Comparison of ENCODE assay signal across 13 cellular contexts in the genomic region with DNA sequence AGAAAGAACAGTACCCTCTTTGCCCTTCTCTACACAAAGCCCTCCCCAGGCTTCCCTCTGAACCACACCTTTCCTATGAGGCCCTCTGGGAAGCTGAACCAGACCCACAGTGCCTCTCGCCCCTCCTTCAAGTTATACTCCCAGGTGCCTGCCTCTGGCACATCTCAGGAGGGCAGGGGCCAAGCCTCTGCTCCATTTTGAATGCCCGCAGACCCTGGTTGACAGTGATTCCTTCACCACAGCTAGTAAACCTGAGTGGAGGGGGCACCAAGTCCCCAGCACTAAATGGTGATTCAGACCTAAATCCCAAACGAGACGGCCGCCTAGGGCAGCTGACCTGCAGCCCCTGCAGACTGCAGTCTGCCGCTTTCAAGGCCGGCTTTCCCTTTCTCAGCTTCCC.
"Had no signal": no experiment of that assay in that cellular context is flagged by ENCODE, and none has a peak within 500 bp of the region (broad histone marks: within the 10 kb centered on the region; RNA-seq: fewer than 3 reads in every experiment).

No MANE protein-coding gene starts in this region.

- H3K27ac Mint-ChIP-seq: stimulated activated naive CD8-positive, alpha-beta T cell treated with anti-CD3 and anti-CD28 coated beads, Interleukin-15, Interleukin-2, amounts not matched to agents 100 ng/mL and 50 ng/mL, for 24 hours; T-helper 2 cell treated with Interferon-gamma antibody and Interleukin-4, amounts not matched to agents 5 μg/mL and 100 μg/mL, for 36 hours had no signal

- H3K27me3 ChIP-seq: foreskin keratinocyte, left lung, right lobe of liver, thyroid gland, vagina had no signal

- H3K27me3 Mint-ChIP-seq: stimulated activated naive CD8-positive, alpha-beta T cell treated with anti-CD3 and anti-CD28 coated beads, Interleukin-15, Interleukin-2, amounts not matched to agents 100 ng/mL and 50 ng/mL, for 24 hours had no signal

- DNase-seq: activated CD4-positive, alpha-beta T cell treated with anti-CD3 and anti-CD28 coated beads, Interleukin-2, amount 50 U/mL, for 4 hours; aorta; foreskin keratinocyte; left lung; posterior cingulate gyrus; right lobe of liver; stimulated activated CD4-positive, alpha-beta T cell treated with anti-CD3 and anti-CD28 coated beads, Interleukin-4, amount 100 ng/mL, for 24 hours; SW 1271; thyroid gland had no signal

- H3K27ac ChIP-seq: foreskin keratinocyte, left lung, right lobe of liver had no signal

- H3K4me3 Mint-ChIP-seq: stimulated activated naive CD8-positive, alpha-beta T cell treated with anti-CD3 and anti-CD28 coated beads, Interleukin-15, Interleukin-2, amounts not matched to agents 100 ng/mL and 50 ng/mL, for 24 hours; T-helper 2 cell treated with Interferon-gamma antibody and Interleukin-4, amounts not matched to agents 5 μg/mL and 100 μg/mL, for 36 hours had no signal

- H3K4me1 ChIP-seq: foreskin keratinocyte, left lung, right lobe of liver, thyroid gland had no signal

- H3K4me3 ChIP-seq: left lung, right lobe of liver, thyroid gland, vagina had no signal

- H3K9me3 Mint-ChIP-seq: stimulated activated naive CD8-positive, alpha-beta T cell treated with anti-CD3 and anti-CD28 coated beads, Interleukin-15, Interleukin-2, amounts not matched to agents 100 ng/mL and 50 ng/mL, for 24 hours; T-helper 2 cell treated with Interferon-gamma antibody and Interleukin-4, amounts not matched to agents 5 μg/mL and 100 μg/mL, for 36 hours had no signal

- ATAC-seq: esophagus mucosa, foreskin keratinocyte had no signal

- H3K9me3 ChIP-seq: left lung, right lobe of liver, thyroid gland, vagina had no signal

- H3K36me3 ChIP-seq: left lung, right lobe of liver, thyroid gland, vagina had no signal
